Comparison of ENCODE assay signal across 2 cellular contexts in the genomic region with DNA sequence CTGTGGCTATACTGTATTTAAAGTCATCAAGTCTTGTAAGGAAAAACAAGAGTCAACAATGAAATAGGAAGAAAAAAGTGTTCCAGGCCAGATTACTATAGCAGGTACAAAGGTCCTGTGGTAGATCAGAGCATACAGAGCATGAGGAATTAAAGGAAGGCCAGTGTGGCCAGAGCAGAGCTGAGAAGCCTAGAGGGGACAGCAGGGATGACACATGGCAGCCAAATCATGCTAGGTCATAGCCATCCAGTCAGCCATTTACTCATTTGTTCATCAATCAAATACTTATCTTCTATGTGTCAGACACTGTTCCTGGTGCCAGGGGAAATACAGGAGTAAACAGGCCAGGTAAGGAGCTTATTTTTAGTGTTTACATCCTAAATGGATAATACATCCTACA.
TF ChIP-seq lines count a peak whose summit lies in the region.

No MANE protein-coding gene starts in this region.

TF ChIP-seq in GM23338, 12 proteins besides CTCF, POLR2A, EP300 and RAD21:
- no peak for TF ChIP-seq ZNF331 (CRISPR knock-in tag; IDR thresholded peaks at IDR 0.05; ENCODE audit: low read depth)
- no peak for TF ChIP-seq EZH2 (IDR thresholded peaks at IDR 0.05; ENCODE audit: low read depth, unreplicated experiment)
- no peak for TF ChIP-seq ZNF462 (CRISPR knock-in tag; IDR thresholded peaks at IDR 0.05)
- TF ChIP-seq, protein P1, sequence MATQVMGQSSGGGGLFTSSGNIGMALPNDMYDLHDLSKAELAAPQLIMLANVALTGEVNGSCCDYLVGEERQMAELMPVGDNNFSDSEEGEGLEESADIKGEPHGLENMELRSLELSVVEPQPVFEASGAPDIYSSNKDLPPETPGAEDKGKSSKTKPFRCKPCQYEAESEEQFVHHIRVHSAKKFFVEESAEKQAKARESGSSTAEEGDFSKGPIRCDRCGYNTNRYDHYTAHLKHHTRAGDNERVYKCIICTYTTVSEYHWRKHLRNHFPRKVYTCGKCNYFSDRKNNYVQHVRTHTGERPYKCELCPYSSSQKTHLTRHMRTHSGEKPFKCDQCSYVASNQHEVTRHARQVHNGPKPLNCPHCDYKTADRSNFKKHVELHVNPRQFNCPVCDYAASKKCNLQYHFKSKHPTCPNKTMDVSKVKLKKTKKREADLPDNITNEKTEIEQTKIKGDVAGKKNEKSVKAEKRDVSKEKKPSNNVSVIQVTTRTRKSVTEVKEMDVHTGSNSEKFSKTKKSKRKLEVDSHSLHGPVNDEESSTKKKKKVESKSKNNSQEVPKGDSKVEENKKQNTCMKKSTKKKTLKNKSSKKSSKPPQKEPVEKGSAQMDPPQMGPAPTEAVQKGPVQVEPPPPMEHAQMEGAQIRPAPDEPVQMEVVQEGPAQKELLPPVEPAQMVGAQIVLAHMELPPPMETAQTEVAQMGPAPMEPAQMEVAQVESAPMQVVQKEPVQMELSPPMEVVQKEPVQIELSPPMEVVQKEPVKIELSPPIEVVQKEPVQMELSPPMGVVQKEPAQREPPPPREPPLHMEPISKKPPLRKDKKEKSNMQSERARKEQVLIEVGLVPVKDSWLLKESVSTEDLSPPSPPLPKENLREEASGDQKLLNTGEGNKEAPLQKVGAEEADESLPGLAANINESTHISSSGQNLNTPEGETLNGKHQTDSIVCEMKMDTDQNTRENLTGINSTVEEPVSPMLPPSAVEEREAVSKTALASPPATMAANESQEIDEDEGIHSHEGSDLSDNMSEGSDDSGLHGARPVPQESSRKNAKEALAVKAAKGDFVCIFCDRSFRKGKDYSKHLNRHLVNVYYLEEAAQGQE (IDR thresholded peaks at IDR 0.05; ENCODE audit: unreplicated experiment): no peak
TF ChIP-seq in GM23338: peak in this region for 0.

TF ChIP-seq in H1, 55 proteins besides CTCF, POLR2A, EP300 and RAD21:
- TF ChIP-seq HDAC2 (IDR thresholded peaks at IDR 0.05; ENCODE audit: borderline replicate concordance in 1 of 2, low read depth in 2 of 2, low read length in 2 of 2): peak in 1 of 2 experiments; percentile 76; a peak in 1 of 4 replicates
- TF ChIP-seq SP4 (IDR thresholded peaks at IDR 0.05; ENCODE audit: low read length): no peak
- TF ChIP-seq SIN3A (conservative IDR thresholded peaks at IDR 0.05 in 1 of 2, IDR thresholded peaks at IDR 0.05 in 1 of 2; ENCODE audit: low read depth in 1 of 2, low read length in 2 of 2): no peak
- peak; percentile 97 for TF ChIP-seq KDM1A (IDR thresholded peaks at IDR 0.05; ENCODE audit: borderline replicate concordance, low read length)
- TF ChIP-seq JUN (IDR thresholded peaks at IDR 0.05; ENCODE audit: low read depth, low read length): no peak
TF ChIP-seq in H1: peak in this region for 2.
